Comparison of ENCODE assay signal across 17 cellular contexts in the genomic region with DNA sequence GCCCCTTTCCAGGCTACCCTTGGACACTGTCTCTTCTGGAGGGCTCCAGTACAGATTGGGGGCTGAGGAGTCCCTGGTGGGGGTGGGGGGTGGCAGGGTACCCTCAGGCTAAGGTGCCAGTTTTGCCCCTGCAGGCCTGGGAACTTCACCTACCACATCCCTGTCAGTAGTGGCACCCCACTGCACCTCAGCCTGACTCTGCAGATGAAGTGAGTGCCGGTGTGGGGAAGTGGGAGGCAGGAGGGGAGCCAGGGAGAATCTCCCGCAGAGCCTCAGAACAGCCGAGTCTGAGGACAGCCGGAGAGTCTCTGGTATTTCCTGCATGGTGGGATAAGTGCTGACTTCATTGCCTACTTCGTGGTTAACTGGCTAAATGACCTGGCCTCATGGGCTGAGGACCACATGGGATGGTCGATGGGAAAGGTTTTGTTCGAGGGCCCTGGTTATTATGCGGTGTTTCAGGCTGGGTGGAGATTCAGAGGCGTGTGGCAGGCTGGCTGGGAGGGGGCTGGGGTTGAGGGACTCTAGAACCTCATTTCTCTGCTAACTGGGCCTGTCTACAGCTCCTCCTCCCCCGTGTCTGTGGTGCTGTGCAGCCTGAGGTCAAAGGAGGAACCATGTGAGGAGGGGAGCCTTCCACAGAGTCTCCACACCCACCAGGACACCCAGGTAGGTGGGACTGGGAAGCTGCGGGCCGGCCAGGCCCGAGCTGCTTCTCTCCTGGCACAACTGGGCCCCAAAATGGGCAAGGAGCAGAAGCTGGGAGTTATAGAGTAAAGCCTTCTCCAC. TPM values are rescaled to one million over a fixed set of nuclear protein-coding genes. Genes with fewer than 3 reads are reported as not detected.
DNase-seq lines count a peak whose midpoint lies in the region; ATAC-seq, FAIRE-seq and TF ChIP-seq lines count a peak whose summit lies in the region.
"Had no signal": no experiment of that assay in that cellular context is flagged by ENCODE, and none has a peak within 500 bp of the region (broad histone marks: within the 10 kb centered on the region; RNA-seq: fewer than 3 reads in every experiment).

No MANE protein-coding gene starts in this region.

- no peaks in the 10 kb centered on the region for H3K4me1 Mint-ChIP-seq in activated T-helper 2 cell treated with anti-CD3 and anti-CD28 coated beads, Interferon-gamma antibody, Interleukin-2, Interleukin-4, amounts not matched to agents 10 μg/mL and 5 μg/mL and 100 μg/mL, durations not matched to agents 14 hours and 24 hours and 36 hours (ENCODE audit: low read depth)

- TF ChIP-seq CTCF in cardiac muscle cell (IDR thresholded peaks at IDR 0.05; ENCODE audit: low read depth, low read length) (no peak), right atrium auricular region (IDR thresholded peaks at IDR 0.05) (no peak), K562 (IDR thresholded peaks at IDR 0.05 in 2 of 3, conservative IDR thresholded peaks at IDR 0.05 in 1 of 3; ENCODE audit: insufficient read depth in 2 of 3, low read depth in 1 of 3, low read length in 3 of 3) (no peak), sigmoid colon (IDR thresholded peaks at IDR 0.05) (no peak)

- in situ Hi-C loops in K562 (cut with MboI), result no loop called here

- no peaks in the 10 kb centered on the region for H3K9me1 ChIP-seq in K562 (ENCODE audit: control insufficient read depth, insufficient read depth, low read length)

- 0 out of 3 replicates have a peak, but pooled peaks cover 2% of the 10 kb centered on the region for H3K79me2 ChIP-seq in K562 (ENCODE audit: control insufficient read depth, insufficient read depth, low read length)

- H3K27me3 Mint-ChIP-seq in activated T-helper 2 cell treated with anti-CD3 and anti-CD28 coated beads, Interferon-gamma antibody, Interleukin-2, Interleukin-4, amounts not matched to agents 10 μg/mL and 5 μg/mL and 100 μg/mL, durations not matched to agents 14 hours and 24 hours and 36 hours (ENCODE audit: low read depth), result no peaks in the 10 kb centered on the region
- H3K27me3 Mint-ChIP-seq: CD8-positive, alpha-beta memory T cell had no signal

- intact Hi-C loops in K562 (cut with micrococcal nuclease) (no loop called here), sigmoid colon (cut with DNase I) (no loop called here)
- intact Hi-C loops in activated T-helper 2 cell treated with anti-CD3 and anti-CD28 coated beads, Interferon-gamma antibody, Interleukin-2, Interleukin-4, amounts not matched to agents 10 μg/mL and 5 μg/mL and 100 μg/mL, durations not matched to agents 14 hours and 24 hours and 36 hours (cut with micrococcal nuclease), result no loop called here

- 79% methylated on average over 12 of the region's 13 CpGs for WGBS in K562 (ENCODE audit: insufficient coverage, low coverage, missing lambda C conversion rate)
- 66 to 73% methylated on average over 7 to 12 of the region's 13 CpGs for WGBS in mesodermal cell (ENCODE audit: insufficient coverage in 2 of 2), 2 experiments
- WGBS in sigmoid colon, 2 donors, result 78 to 80% methylated on average over 13 of the region's 13 CpGs

- H3K9me3 Mint-ChIP-seq in activated T-helper 2 cell treated with anti-CD3 and anti-CD28 coated beads, Interferon-gamma antibody, Interleukin-2, Interleukin-4, amounts not matched to agents 10 μg/mL and 5 μg/mL and 100 μg/mL, durations not matched to agents 14 hours and 24 hours and 36 hours, result no peaks in the 10 kb centered on the region
- H3K9me3 Mint-ChIP-seq: CD8-positive, alpha-beta memory T cell; immature natural killer cell had no signal

- ATAC-seq in K562, result no peak
- ATAC-seq in left lobe of liver, result no peak
- ATAC-seq: PC-3 had no signal

- no TSS peak for BruUV-seq in K562 (replicated peaks; lab: Mats Ljungman, UMichigan)

- H3K4me3 ChIP-seq in cardiac muscle cell (no peak overlapping the region), right atrium auricular region (no peak overlapping the region), K562 (no peak overlapping the region), mesodermal cell (ENCODE audit: extremely low read depth, insufficient read depth, low read length, poor library complexity, severe bottlenecking) (no peak overlapping the region), sigmoid colon (no peak overlapping the region)

- H3K9me3 ChIP-seq in cardiac muscle cell (ENCODE audit: low read depth) (no peaks in the 10 kb centered on the region), right atrium auricular region (no peaks in the 10 kb centered on the region), K562 (replicated peaks; ENCODE audit: control insufficient read depth, insufficient read depth, low read depth, low read length) (no peaks in the 10 kb centered on the region), mesodermal cell (ENCODE audit: control insufficient read depth, low read length) (no peaks in the 10 kb centered on the region), sigmoid colon (no peaks in the 10 kb centered on the region)

- peaks cover 6% of the 10 kb centered on the region for H4K20me1 ChIP-seq in K562 (replicated peaks; ENCODE audit: control insufficient read depth, insufficient read depth, low read length)

- TF ChIP-seq RAD21 in K562 (CRISPR knock-in tag; conservative IDR thresholded peaks at IDR 0.05 in 1 of 2, IDR thresholded peaks at IDR 0.05 in 1 of 2), result no peak

- CTCF ChIA-PET in K562 (lab: Yijun Ruan, JAX; ENCODE audit: low intra/inter-chr PET ratio), result no interaction called here

- TF ChIP-seq POLR2A in K562 (conservative IDR thresholded peaks at IDR 0.05) (no peak), sigmoid colon (IDR thresholded peaks at IDR 0.05) (no peak)

- H3K9ac ChIP-seq in K562 (ENCODE audit: insufficient read depth in 1 of 2, low read depth in 2 of 2, low read length in 2 of 2), result peak overlapping the region in 1 of 2 experiments; percentile 61; a peak in 1 of 4 replicates

- peak overlapping the region; percentile 12 for H3K27ac ChIP-seq in cardiac muscle cell
- H3K27ac ChIP-seq in right atrium auricular region, result no peak overlapping the region
- no peak overlapping the region for H3K27ac ChIP-seq in K562 (ENCODE audit: extremely low read depth, low read depth, low read length)
- H3K27ac ChIP-seq in mesodermal cell (ENCODE audit: low read depth, low read length, severe bottlenecking), result peak overlapping the region; percentile 53
- H3K27ac ChIP-seq in substantia nigra (ENCODE audit: low read depth, low read length, poor library complexity, severe bottlenecking), result peak overlapping the region; percentile 52
- no peak overlapping the region for H3K27ac ChIP-seq in sigmoid colon

- no peak overlapping the region for H3K27ac Mint-ChIP-seq in activated T-helper 2 cell treated with anti-CD3 and anti-CD28 coated beads, Interferon-gamma antibody, Interleukin-2, Interleukin-4, amounts not matched to agents 10 μg/mL and 5 μg/mL and 100 μg/mL, durations not matched to agents 14 hours and 24 hours and 36 hours

- H3K4me1 ChIP-seq in cardiac muscle cell (ENCODE audit: low read depth) (no peaks in the 10 kb centered on the region), right atrium auricular region (no peaks in the 10 kb centered on the region), K562 (replicated peaks in 1 of 2; ENCODE audit: control insufficient read depth in 2 of 2, insufficient read depth in 2 of 2, low read length in 2 of 2) (peaks cover 0 to 18% of the 10 kb centered on the region in 2 experiments; a peak in 2 of 5 replicates), mesodermal cell (ENCODE audit: control insufficient read depth, insufficient read depth, low read length, poor library complexity, severe bottlenecking) (peaks cover 25% of the 10 kb centered on the region), sigmoid colon (no peaks in the 10 kb centered on the region)

- peaks cover 20% of the 10 kb centered on the region for H3K36me3 ChIP-seq in cardiac muscle cell
- H3K36me3 ChIP-seq in right atrium auricular region, result peaks cover 33% of the 10 kb centered on the region
- H3K36me3 ChIP-seq in K562 (ENCODE audit: control insufficient read depth, insufficient read depth, low read length), result peaks cover 71% of the 10 kb centered on the region
- peaks cover 94% of the 10 kb centered on the region for H3K36me3 ChIP-seq in mesodermal cell (ENCODE audit: control insufficient read depth, insufficient read depth, low read length)
- H3K36me3 ChIP-seq in sigmoid colon, result peaks cover 12 to 56% (median 33%) of the 10 kb centered on the region in 4 donors

- H3K4me2 ChIP-seq in K562 (ENCODE audit: insufficient read depth, low read length), result no peak overlapping the region

- FAIRE-seq in K562 (lab: Jason Lieb, UNC), result no peak

- TF ChIP-seq EP300 in K562 (IDR thresholded peaks at IDR 0.05; ENCODE audit: low read length) (no peak), sigmoid colon (IDR thresholded peaks at IDR 0.05) (no peak)

- peaks cover 29% of the 10 kb centered on the region for H3K36me3 Mint-ChIP-seq in activated T-helper 2 cell treated with anti-CD3 and anti-CD28 coated beads, Interferon-gamma antibody, Interleukin-2, Interleukin-4, amounts not matched to agents 10 μg/mL and 5 μg/mL and 100 μg/mL, durations not matched to agents 14 hours and 24 hours and 36 hours (ENCODE audit: low read depth)

- DNase-seq in cardiac muscle cell (ENCODE audit: low read depth in 1 of 2, low spot score in 1 of 2), result peak in 1 of 2 donors; percentile 63
- DNase-seq in right atrium auricular region (ENCODE audit: low spot score), result no peak
- no peak for DNase-seq in K562 (ENCODE audit: extremely low read depth in 1 of 4, low spot score in 3 of 4)
- no peak for DNase-seq in substantia nigra (lab: John Stamatoyannopoulos, UW)
- DNase-seq in left lobe of liver (ENCODE audit: low spot score), result no peak
- DNase-seq in sigmoid colon, result no peak
- no peak for DNase-seq in activated T-helper 2 cell treated with anti-CD3 and anti-CD28 coated beads, Interferon-gamma antibody, Interleukin-2, Interleukin-4, amounts not matched to agents 10 μg/mL and 5 μg/mL and 100 μg/mL, durations not matched to agents 14 hours and 24 hours and 36 hours (ENCODE audit: low spot score)
- DNase-seq: activated gamma-delta T cell; CD8-positive, alpha-beta memory T cell; GF-D8; immature natural killer cell; midbrain; MM.1S; NCI-H2029 treated with DMSO at 0.1 percent for 48 hours; NCI-H526 treated with DMSO at 0.1 percent for 48 hours; PC-3 had no signal

- no peak overlapping the region for H2AFZ ChIP-seq in K562 (ENCODE audit: low read depth, low read length)

- H3K27me3 ChIP-seq in cardiac muscle cell (no peaks in the 10 kb centered on the region), right atrium auricular region (no peaks in the 10 kb centered on the region), K562 (ENCODE audit: control insufficient read depth in 2 of 2, insufficient read depth in 2 of 2, low read length in 2 of 2) (no peaks in the 10 kb centered on the region), sigmoid colon (no peaks in the 10 kb centered on the region)

- no peak overlapping the region for H3K4me3 Mint-ChIP-seq in activated T-helper 2 cell treated with anti-CD3 and anti-CD28 coated beads, Interferon-gamma antibody, Interleukin-2, Interleukin-4, amounts not matched to agents 10 μg/mL and 5 μg/mL and 100 μg/mL, durations not matched to agents 14 hours and 24 hours and 36 hours (ENCODE audit: low read depth)
- H3K4me3 Mint-ChIP-seq: immature natural killer cell had no signal

- POLR2A ChIA-PET in K562 (lab: Yijun Ruan, JAX), result interaction anchor here (0.5 to 1.6 kb wide), 5 partner anchors 9 to 354 kb away, joined by 3 to 8 read pairs (median 4); partner anchors contain the start of genes CPSF7, FEN1, SDHAF2 and TMEM258

RNA-seq across cellular contexts. Expression of gene TMEM258, which starts 8.5 kb away (rescaled TPM):
- total RNA-seq in cardiac muscle cell, result 29.3 and 35.3 TPM in 2 replicates
- polyA plus RNA-seq in cardiac muscle cell, result 241 and 255 TPM in 2 replicates
- total RNA-seq in right atrium auricular region, result 10 to 100 TPM; 43.4 to 54.7 TPM
- total RNA-seq in K562 (2011; cell fraction: chromatin; rRNA removed; ENCODE audit: low replicate concordance), result 88.0 and 142 TPM in 2 replicates
- 195 and 216 TPM in 2 replicates for total RNA-seq in K562 (2011; cell fraction: nucleolus; rRNA removed)
- total RNA-seq in K562 (2011; cell fraction: nucleoplasm; rRNA removed), result 192 and 237 TPM in 2 replicates
- total RNA-seq in K562 (2014; rRNA removed), result 97.2 and 153 TPM in 2 replicates
- total RNA-seq in K562 (2014; rRNA removed; fragmentation: Illumina TruSeq; extraction: Trizol), result 227 and 239 TPM in 2 replicates
- 221 and 231 TPM in 2 replicates for total RNA-seq in K562 (2015; rRNA removed; fragmentation: Illumina TruSeq; extraction: Trizol)
- 168 and 200 TPM in 2 replicates for total RNA-seq in K562 (2021)
- 630 and 713 TPM in 2 replicates for polyA plus RNA-seq in K562 (2011; rRNA removed)
- polyA plus RNA-seq in K562 (2011; cell fraction: cytosol; rRNA removed), result 728 and 1,027 TPM in 2 replicates
- polyA plus RNA-seq in K562 (2011; cell fraction: nucleus; rRNA removed), result 254 and 417 TPM in 2 replicates
- 426 and 696 TPM in 2 replicates for polyA plus RNA-seq in K562 (2012)
- polyA plus RNA-seq in K562 (2014; fragmentation: Illumina TruSeq; extraction: Trizol), result 213 and 256 TPM in 2 replicates
- polyA plus RNA-seq in K562 (2014; fragmentation: Nextera tagmentation; extraction: Ambion mirVana), result 100 to 1,000 TPM; 794 to 856 TPM
- 199 and 268 TPM in 2 replicates for polyA plus RNA-seq in K562 (2014; rRNA removed)
- 155 and 167 TPM in 2 replicates for polyA minus RNA-seq in K562 (2011; rRNA and poly(A)+ RNA removed)
- polyA minus RNA-seq in K562 (2011; cell fraction: cytosol; rRNA and poly(A)+ RNA removed), result 111 and 157 TPM in 2 replicates
- polyA minus RNA-seq in K562 (2011; cell fraction: nucleus; rRNA and poly(A)+ RNA removed), result 46.0 and 84.9 TPM in 2 replicates
- 270 TPM for polyA plus RNA-seq in mesodermal cell (2013, experiment 1 of 2)
- 257 TPM for polyA plus RNA-seq in mesodermal cell (2013, experiment 2 of 2)
- 58.5 TPM for total RNA-seq in left lobe of liver
- 10 to 100 TPM; 39.9 to 64.7 (median 57.4) TPM for total RNA-seq in sigmoid colon
- polyA plus RNA-seq in sigmoid colon, result 100 to 1,000 TPM; 139 to 224 (median 148) TPM
- total RNA-seq in activated T-helper 2 cell treated with anti-CD3 and anti-CD28 coated beads, Interferon-gamma antibody, Interleukin-2, Interleukin-4, amounts not matched to agents 10 μg/mL and 5 μg/mL and 100 μg/mL, durations not matched to agents 14 hours and 24 hours and 36 hours, result 187 and 192 TPM in 2 replicates

RNA-seq across cellular contexts. Expression of gene FEN1, which starts 8.8 kb away (rescaled TPM):
- total RNA-seq in cardiac muscle cell (13.5 and 30.7 TPM in 2 replicates), right atrium auricular region (1 to 10 TPM; 3.7 to 4.0 TPM), K562 (2014; rRNA removed) (156 and 172 TPM in 2 replicates), K562 (2014; rRNA removed; fragmentation: Illumina TruSeq; extraction: Trizol) (130 and 137 TPM in 2 replicates), K562 (2015; rRNA removed; fragmentation: Illumina TruSeq; extraction: Trizol) (150 and 154 TPM in 2 replicates), K562 (2021) (140 and 150 TPM in 2 replicates), left lobe of liver (5.1 TPM), sigmoid colon (1 to 10 TPM; 5.3 to 8.0 (median 7.0) TPM)
- polyA plus RNA-seq in cardiac muscle cell (13.2 and 39.2 TPM in 2 replicates), K562 (2011; rRNA removed) (91.3 and 124 TPM in 2 replicates), K562 (2014; fragmentation: Illumina TruSeq; extraction: Trizol) (138 and 146 TPM in 2 replicates), K562 (2014; fragmentation: Nextera tagmentation; extraction: Ambion mirVana) (10 to 100 TPM; 58.1 to 86.8 TPM), K562 (2014; rRNA removed) (132 and 136 TPM in 2 replicates), sigmoid colon (10 to 100 TPM in 2 of 3 donors, 1 to 10 TPM in 1; 4.2 to 39.1 (median 11.3) TPM)
- 27.9 and 42.4 TPM in 2 replicates for total RNA-seq in K562 (2011; cell fraction: chromatin; rRNA removed; ENCODE audit: low replicate concordance)
- total RNA-seq in K562 (2011; cell fraction: nucleolus; rRNA removed), result 50.0 and 60.9 TPM in 2 replicates
- total RNA-seq in K562 (2011; cell fraction: nucleoplasm; rRNA removed), result 37.0 and 43.3 TPM in 2 replicates
- 83.9 and 106 TPM in 2 replicates for polyA plus RNA-seq in K562 (2011; cell fraction: cytosol; rRNA removed)
- 28.7 and 36.3 TPM in 2 replicates for polyA plus RNA-seq in K562 (2011; cell fraction: nucleus; rRNA removed)
- polyA plus RNA-seq in K562 (2012), result 122 and 124 TPM in 2 replicates
- polyA minus RNA-seq in K562 (2011; rRNA and poly(A)+ RNA removed), result 77.5 and 111 TPM in 2 replicates
- 54.2 and 76.3 TPM in 2 replicates for polyA minus RNA-seq in K562 (2011; cell fraction: cytosol; rRNA and poly(A)+ RNA removed)
- polyA minus RNA-seq in K562 (2011; cell fraction: nucleus; rRNA and poly(A)+ RNA removed), result 29.8 and 34.1 TPM in 2 replicates
- 34.0 TPM for polyA plus RNA-seq in mesodermal cell (2013, experiment 1 of 2)
- 29.7 TPM for polyA plus RNA-seq in mesodermal cell (2013, experiment 2 of 2)
- 130 and 131 TPM in 2 replicates for total RNA-seq in activated T-helper 2 cell treated with anti-CD3 and anti-CD28 coated beads, Interferon-gamma antibody, Interleukin-2, Interleukin-4, amounts not matched to agents 10 μg/mL and 5 μg/mL and 100 μg/mL, durations not matched to agents 14 hours and 24 hours and 36 hours

RNA-seq across cellular contexts. Expression of gene MYRF, which starts 31.5 kb away (rescaled TPM):
- total RNA-seq in cardiac muscle cell (48.0 and 56.9 TPM in 2 replicates), right atrium auricular region (10 to 100 TPM in 1 of 2 donors, 1 to 10 TPM in 1; 7.0 to 13.1 TPM), K562 (2014; rRNA removed) (7.1 and 11.0 TPM in 2 replicates), K562 (2014; rRNA removed; fragmentation: Illumina TruSeq; extraction: Trizol) (2.6 and 3.3 TPM in 2 replicates), K562 (2015; rRNA removed; fragmentation: Illumina TruSeq; extraction: Trizol) (4.0 and 4.1 TPM in 2 replicates), K562 (2021) (21.4 and 25.8 TPM in 2 replicates), left lobe of liver (15.9 TPM), sigmoid colon (under 1 TPM; under 0.01 to 0.83 (median 0.60) TPM)
- polyA plus RNA-seq in cardiac muscle cell (29.3 and 41.2 TPM in 2 replicates), K562 (2011; rRNA removed) (10.4 and 16.6 TPM in 2 replicates), K562 (2014; fragmentation: Illumina TruSeq; extraction: Trizol) (14.7 and 17.8 TPM in 2 replicates), K562 (2014; fragmentation: Nextera tagmentation; extraction: Ambion mirVana) (1 to 10 TPM; 2.3 TPM), K562 (2014; rRNA removed) (15.6 and 17.4 TPM in 2 replicates), sigmoid colon (1 to 10 TPM in 2 of 3 donors, under 1 TPM in 1; 0.46 to 6.4 (median 1.8) TPM)
- 95.5 and 239 TPM in 2 replicates for total RNA-seq in K562 (2011; cell fraction: chromatin; rRNA removed; ENCODE audit: low replicate concordance)
- 109 and 132 TPM in 2 replicates for total RNA-seq in K562 (2011; cell fraction: nucleolus; rRNA removed)
- 92.2 and 107 TPM in 2 replicates for total RNA-seq in K562 (2011; cell fraction: nucleoplasm; rRNA removed)
- polyA plus RNA-seq in K562 (2011; cell fraction: cytosol; rRNA removed), result 13.6 and 26.3 TPM in 2 replicates
- 104 and 152 TPM in 2 replicates for polyA plus RNA-seq in K562 (2011; cell fraction: nucleus; rRNA removed)
- 14.8 and 25.8 TPM in 2 replicates for polyA plus RNA-seq in K562 (2012)
- 6.8 and 8.5 TPM in 2 replicates for polyA minus RNA-seq in K562 (2011; rRNA and poly(A)+ RNA removed)
- 22.7 and 23.9 TPM in 2 replicates for polyA minus RNA-seq in K562 (2011; cell fraction: cytosol; rRNA and poly(A)+ RNA removed)
- 32.4 and 34.1 TPM in 2 replicates for polyA minus RNA-seq in K562 (2011; cell fraction: nucleus; rRNA and poly(A)+ RNA removed)
- polyA plus RNA-seq in mesodermal cell (2013, experiment 1 of 2), result 69.9 TPM
- 71.1 TPM for polyA plus RNA-seq in mesodermal cell (2013, experiment 2 of 2)
- 1.8 and 2.6 TPM in 2 replicates for total RNA-seq in activated T-helper 2 cell treated with anti-CD3 and anti-CD28 coated beads, Interferon-gamma antibody, Interleukin-2, Interleukin-4, amounts not matched to agents 10 μg/mL and 5 μg/mL and 100 μg/mL, durations not matched to agents 14 hours and 24 hours and 36 hours

RNA-seq across cellular contexts. Expression of gene FADS1, which starts 32.9 kb away (rescaled TPM):
- 114 and 164 TPM in 2 replicates for total RNA-seq in cardiac muscle cell
- polyA plus RNA-seq in cardiac muscle cell, result 183 and 249 TPM in 2 replicates
- 10 to 100 TPM; 21.8 to 28.4 TPM for total RNA-seq in right atrium auricular region
- 611 and 866 TPM in 2 replicates for total RNA-seq in K562 (2011; cell fraction: chromatin; rRNA removed; ENCODE audit: low replicate concordance)
- 866 and 894 TPM in 2 replicates for total RNA-seq in K562 (2011; cell fraction: nucleolus; rRNA removed)
- total RNA-seq in K562 (2011; cell fraction: nucleoplasm; rRNA removed), result 825 and 959 TPM in 2 replicates
- total RNA-seq in K562 (2014; rRNA removed), result 250 and 292 TPM in 2 replicates
- total RNA-seq in K562 (2014; rRNA removed; fragmentation: Illumina TruSeq; extraction: Trizol), result 367 and 390 TPM in 2 replicates
- total RNA-seq in K562 (2015; rRNA removed; fragmentation: Illumina TruSeq; extraction: Trizol), result 353 and 364 TPM in 2 replicates
- 378 and 411 TPM in 2 replicates for total RNA-seq in K562 (2021)
- polyA plus RNA-seq in K562 (2011; rRNA removed), result 747 and 864 TPM in 2 replicates
- polyA plus RNA-seq in K562 (2011; cell fraction: cytosol; rRNA removed), result 1,005 and 1,028 TPM in 2 replicates
- 277 and 375 TPM in 2 replicates for polyA plus RNA-seq in K562 (2011; cell fraction: nucleus; rRNA removed)
- 228 and 290 TPM in 2 replicates for polyA plus RNA-seq in K562 (2012)
- polyA plus RNA-seq in K562 (2014; fragmentation: Illumina TruSeq; extraction: Trizol), result 394 and 457 TPM in 2 replicates
- polyA plus RNA-seq in K562 (2014; fragmentation: Nextera tagmentation; extraction: Ambion mirVana), result 100 to 1,000 TPM; 110 to 174 TPM
- polyA plus RNA-seq in K562 (2014; rRNA removed), result 295 and 314 TPM in 2 replicates
- polyA minus RNA-seq in K562 (2011; rRNA and poly(A)+ RNA removed), result 571 and 760 TPM in 2 replicates
- 555 and 599 TPM in 2 replicates for polyA minus RNA-seq in K562 (2011; cell fraction: cytosol; rRNA and poly(A)+ RNA removed)
- polyA minus RNA-seq in K562 (2011; cell fraction: nucleus; rRNA and poly(A)+ RNA removed), result 280 and 292 TPM in 2 replicates
- 174 TPM for polyA plus RNA-seq in mesodermal cell (2013, experiment 1 of 2)
- polyA plus RNA-seq in mesodermal cell (2013, experiment 2 of 2), result 172 TPM
- 34.6 TPM for total RNA-seq in left lobe of liver
- total RNA-seq in sigmoid colon, result 10 to 100 TPM; 11.8 to 17.7 (median 16.6) TPM
- 10 to 100 TPM in 1 of 3 donors, 1 to 10 TPM in 2; 1.2 to 12.6 (median 2.1) TPM for polyA plus RNA-seq in sigmoid colon
- 114 and 116 TPM in 2 replicates for total RNA-seq in activated T-helper 2 cell treated with anti-CD3 and anti-CD28 coated beads, Interferon-gamma antibody, Interleukin-2, Interleukin-4, amounts not matched to agents 10 μg/mL and 5 μg/mL and 100 μg/mL, durations not matched to agents 14 hours and 24 hours and 36 hours

RNA-seq across cellular contexts. Expression of gene FADS2, which starts 44.2 kb away (rescaled TPM):
- 103 and 239 TPM in 2 replicates for total RNA-seq in cardiac muscle cell
- 129 and 262 TPM in 2 replicates for polyA plus RNA-seq in cardiac muscle cell
- 10 to 100 TPM in 1 of 2 donors, 1 to 10 TPM in 1; 5.1 to 10.2 TPM for total RNA-seq in right atrium auricular region
- total RNA-seq in K562 (2011; cell fraction: chromatin; rRNA removed; ENCODE audit: low replicate concordance), result 49.3 and 107 TPM in 2 replicates
- 68.6 and 70.4 TPM in 2 replicates for total RNA-seq in K562 (2011; cell fraction: nucleolus; rRNA removed)
- 66.5 and 86.0 TPM in 2 replicates for total RNA-seq in K562 (2011; cell fraction: nucleoplasm; rRNA removed)
- total RNA-seq in K562 (2014; rRNA removed), result 13.2 and 17.7 TPM in 2 replicates
- total RNA-seq in K562 (2014; rRNA removed; fragmentation: Illumina TruSeq; extraction: Trizol), result 14.5 and 16.2 TPM in 2 replicates
- 11.5 and 12.0 TPM in 2 replicates for total RNA-seq in K562 (2015; rRNA removed; fragmentation: Illumina TruSeq; extraction: Trizol)
- total RNA-seq in K562 (2021), result 28.6 and 30.4 TPM in 2 replicates
- polyA plus RNA-seq in K562 (2011; rRNA removed), result 42.8 and 57.1 TPM in 2 replicates
- 45.6 and 51.9 TPM in 2 replicates for polyA plus RNA-seq in K562 (2011; cell fraction: cytosol; rRNA removed)
- 34.1 and 48.4 TPM in 2 replicates for polyA plus RNA-seq in K562 (2011; cell fraction: nucleus; rRNA removed)
- polyA plus RNA-seq in K562 (2012), result 27.8 and 43.6 TPM in 2 replicates
- 33.9 and 39.7 TPM in 2 replicates for polyA plus RNA-seq in K562 (2014; fragmentation: Illumina TruSeq; extraction: Trizol)
- 1 to 10 TPM; 2.9 to 5.3 TPM for polyA plus RNA-seq in K562 (2014; fragmentation: Nextera tagmentation; extraction: Ambion mirVana)
- 23.9 and 27.2 TPM in 2 replicates for polyA plus RNA-seq in K562 (2014; rRNA removed)
- 38.9 and 48.8 TPM in 2 replicates for polyA minus RNA-seq in K562 (2011; rRNA and poly(A)+ RNA removed)
- 21.3 and 32.6 TPM in 2 replicates for polyA minus RNA-seq in K562 (2011; cell fraction: cytosol; rRNA and poly(A)+ RNA removed)
- polyA minus RNA-seq in K562 (2011; cell fraction: nucleus; rRNA and poly(A)+ RNA removed), result 10.5 and 15.2 TPM in 2 replicates
- 708 TPM for polyA plus RNA-seq in mesodermal cell (2013, experiment 1 of 2)
- 593 TPM for polyA plus RNA-seq in mesodermal cell (2013, experiment 2 of 2)
- 113 TPM for total RNA-seq in left lobe of liver
- 10 to 100 TPM in 3 of 4 donors, 1 to 10 TPM in 1; 4.1 to 45.4 (median 25.5) TPM for total RNA-seq in sigmoid colon
- 10 to 100 TPM in 1 of 3 donors, 1 to 10 TPM in 2; 3.6 to 50.2 (median 3.7) TPM for polyA plus RNA-seq in sigmoid colon
- 366 and 381 TPM in 2 replicates for total RNA-seq in activated T-helper 2 cell treated with anti-CD3 and anti-CD28 coated beads, Interferon-gamma antibody, Interleukin-2, Interleukin-4, amounts not matched to agents 10 μg/mL and 5 μg/mL and 100 μg/mL, durations not matched to agents 14 hours and 24 hours and 36 hours

Comparison
In these comparisons a context has a peak if more than half of its experiments do, and no peak if none do; other contexts are left out.
1. H3K27ac ChIP-seq: peak in cardiac muscle cell (single experiment), mesodermal cell (single experiment) and substantia nigra (single experiment); none in right atrium auricular region (0 of 2), K562 (single experiment) and sigmoid colon (0 of 4).